In genomic region chrX:7191681-7192110, GRCh38 we compare ENCODE assay signal across 1 cellular context.
TF ChIP-seq lines count a peak whose summit lies in the region.

No MANE protein-coding gene starts in this region.

TF ChIP-seq in H1, 55 proteins besides CTCF, POLR2A, EP300 and RAD21:
- no peak for TF ChIP-seq EZH2 (IDR thresholded peaks at IDR 0.05; ENCODE audit: low read depth, low read length, severe bottlenecking)
- TF ChIP-seq GTF2F1 (IDR thresholded peaks at IDR 0.05; ENCODE audit: borderline replicate concordance, low read depth, low read length): no peak
- no peak for TF ChIP-seq SP4 (IDR thresholded peaks at IDR 0.05; ENCODE audit: low read length)
- no peak for TF ChIP-seq TBP (IDR thresholded peaks at IDR 0.05; ENCODE audit: low read depth, low read length)
- TF ChIP-seq USF2 (IDR thresholded peaks at IDR 0.05; ENCODE audit: low read length): no peak
- TF ChIP-seq SIN3A (conservative IDR thresholded peaks at IDR 0.05 in 1 of 2, IDR thresholded peaks at IDR 0.05 in 1 of 2; ENCODE audit: low read depth in 1 of 2, low read length in 2 of 2): no peak
- no peak for TF ChIP-seq ZNF274 (IDR thresholded peaks at IDR 0.05; ENCODE audit: borderline replicate concordance, extremely low read depth, low read length)
- TF ChIP-seq KDM4A (IDR thresholded peaks at IDR 0.05; ENCODE audit: low read depth, low read length, severe bottlenecking): no peak
- no peak for TF ChIP-seq CREB1 (IDR thresholded peaks at IDR 0.05)
- no peak for TF ChIP-seq PHF8 (conservative IDR thresholded peaks at IDR 0.05; ENCODE audit: low read depth, low read length)
- TF ChIP-seq KDM1A (IDR thresholded peaks at IDR 0.05; ENCODE audit: borderline replicate concordance, low read length): no peak
- no peak for TF ChIP-seq RFX5 (IDR thresholded peaks at IDR 0.05; ENCODE audit: borderline replicate concordance, low read depth, low read length)
- no peak for TF ChIP-seq JUND (IDR thresholded peaks at IDR 0.05; ENCODE audit: low read length)
- no peak for TF ChIP-seq TEAD4 (IDR thresholded peaks at IDR 0.05; ENCODE audit: low read depth, low read length)
